Comparison of ENCODE assay signal across 19 cellular contexts in genomic region chr14:25122843-25123242, GRCh38.
DNase-seq lines count a peak whose midpoint lies in the region; ATAC-seq, FAIRE-seq and TF ChIP-seq lines count a peak whose summit lies in the region.
"Had no signal": no experiment of that assay in that cellular context is flagged by ENCODE, and none has a peak within 500 bp of the region (broad histone marks: within the 10 kb centered on the region; RNA-seq: fewer than 3 reads in every experiment).

No MANE protein-coding gene starts in this region.

- no peak overlapping the region for H3K4me2 ChIP-seq in A549
- H3K4me2 ChIP-seq in Karpas-422 (ENCODE audit: low read depth, low read length, poor library complexity, severe bottlenecking): peak overlapping the region; percentile 13
- no peak overlapping the region for H3K4me2 ChIP-seq in fibroblast of lung (ENCODE audit: extremely low read depth, insufficient read depth, low read length)
- H3K4me2 ChIP-seq: BLaER1, PC-9 had no signal

- no peak overlapping the region for H3K9ac ChIP-seq in Karpas-422 (ENCODE audit: low read length)
- no peak overlapping the region for H3K9ac ChIP-seq in fibroblast of lung (ENCODE audit: insufficient read depth, low read length)
- H3K9ac ChIP-seq: BLaER1 had no signal

- H3K27ac ChIP-seq in A549: peak overlapping the region; percentile 38 to 68; a peak in 4 of 6 replicates
- H3K27ac ChIP-seq in Karpas-422 (ENCODE audit: low read length): no peak overlapping the region
- peak overlapping the region; percentile 78 for H3K27ac ChIP-seq in fibroblast of lung (ENCODE audit: insufficient read depth, low read length)
- H3K27ac ChIP-seq in small intestine (ENCODE audit: low read depth in 1 of 2, low read length in 1 of 2): no peak overlapping the region
- H3K27ac ChIP-seq: BLaER1, PC-9 had no signal

- H3K4me1 ChIP-seq in A549 (peaks cover 15% of the 10 kb centered on the region), Karpas-422 (ENCODE audit: low read length) (peaks cover 12% of the 10 kb centered on the region), fibroblast of lung (ENCODE audit: control insufficient read depth, extremely low read depth, insufficient read depth, low read length) (peaks cover 14% of the 10 kb centered on the region), small intestine (ENCODE audit: control insufficient read depth in 2 of 2, insufficient read depth in 1 of 2, low read depth in 1 of 2, low read length in 1 of 2) (no peaks in the 10 kb centered on the region)
- H3K4me1 ChIP-seq: BLaER1 had no signal

- TF ChIP-seq CTCF in A549 (IDR thresholded peaks at IDR 0.05): no peak
- no peak for TF ChIP-seq CTCF in fibroblast of lung (conservative IDR thresholded peaks at IDR 0.05 in 1 of 2, IDR thresholded peaks at IDR 0.05 in 1 of 2; ENCODE audit: low read depth in 1 of 2, low read length in 2 of 2)

- no peak for TF ChIP-seq POLR2A in A549 (IDR thresholded peaks at IDR 0.05; ENCODE audit: low read length)

- H3K27me3 ChIP-seq in Karpas-422 (ENCODE audit: low read length): no peaks in the 10 kb centered on the region
- H3K27me3 ChIP-seq in fibroblast of lung (ENCODE audit: control insufficient read depth, insufficient read depth, low read length): no peaks in the 10 kb centered on the region
- no peaks in the 10 kb centered on the region for H3K27me3 ChIP-seq in small intestine (ENCODE audit: control insufficient read depth in 2 of 2, insufficient read depth in 2 of 2, low read length in 2 of 2)
- H3K27me3 ChIP-seq: BLaER1 had no signal

- H4K20me1 ChIP-seq in Karpas-422 (ENCODE audit: insufficient read depth, low read depth, low read length) (no peaks in the 10 kb centered on the region), fibroblast of lung (ENCODE audit: control insufficient read depth, extremely low read depth, insufficient read depth, low read length) (no peaks in the 10 kb centered on the region)
- H4K20me1 ChIP-seq: BLaER1 had no signal

- H3K79me2 ChIP-seq in Karpas-422 (ENCODE audit: low read length) (no peaks in the 10 kb centered on the region), fibroblast of lung (ENCODE audit: control insufficient read depth, insufficient read depth, low read length) (no peaks in the 10 kb centered on the region)

- H3K9me3 ChIP-seq in A549: no peaks in the 10 kb centered on the region
- peaks cover 23% of the 10 kb centered on the region for H3K9me3 ChIP-seq in Karpas-422 (ENCODE audit: low read length)
- H3K9me3 ChIP-seq in fibroblast of lung (ENCODE audit: control insufficient read depth, insufficient read depth, low read depth, low read length): no peaks in the 10 kb centered on the region
- no peaks in the 10 kb centered on the region for H3K9me3 ChIP-seq in small intestine (ENCODE audit: control insufficient read depth, low read depth)
- H3K9me3 ChIP-seq: BLaER1 had no signal

- CTCF ChIA-PET in A549 (lab: Yijun Ruan, JAX): interaction anchor here (0.9 to 2.3 kb wide), 2 partner anchors 10 to 12 kb away, joined by 3 to 13 read pairs; no protein-coding TSS in a partner anchor

- ATAC-seq in A549: no peak
- ATAC-seq in GM21360 (IDR thresholded peaks at IDR 0.05; ENCODE audit: unreplicated experiment): peak; percentile 47
- ATAC-seq: CD8-positive, alpha-beta T cell; K562 had no signal

- H3K4me3 ChIP-seq in A549: no peak overlapping the region
- H3K4me3 ChIP-seq in Karpas-422 (ENCODE audit: low read length): no peak overlapping the region
- H3K4me3 ChIP-seq in fibroblast of lung (replicated peaks in 1 of 4; ENCODE audit: control extremely low read depth in 1 of 4, insufficient read depth in 1 of 4, low read depth in 3 of 4, low read length in 4 of 4): no peak overlapping the region
- no peak overlapping the region for H3K4me3 ChIP-seq in small intestine (ENCODE audit: low read depth in 1 of 2, low read length in 2 of 2)
- H3K4me3 ChIP-seq: BLaER1, K562, PC-9 had no signal

- FAIRE-seq in A549 (lab: Jason Lieb, UNC): no peak
- no peak for FAIRE-seq in small intestine (lab: Jason Lieb, UNC)
- FAIRE-seq: D721Med, GM18507, H54, K562 had no signal

- no peak overlapping the region for H2AFZ ChIP-seq in Karpas-422 (ENCODE audit: low read length)
- no peak overlapping the region for H2AFZ ChIP-seq in fibroblast of lung (ENCODE audit: low read length)
- H2AFZ ChIP-seq: PC-9 had no signal

- no peaks in the 10 kb centered on the region for H3K9me2 ChIP-seq in Karpas-422 (replicated peaks; ENCODE audit: insufficient read depth, low read length)

- no peaks in the 10 kb centered on the region for H3K36me3 ChIP-seq in Karpas-422 (ENCODE audit: insufficient read depth, low read length)
- no peaks in the 10 kb centered on the region for H3K36me3 ChIP-seq in fibroblast of lung (ENCODE audit: control insufficient read depth, insufficient read depth, low read length)
- no peaks in the 10 kb centered on the region for H3K36me3 ChIP-seq in small intestine (ENCODE audit: control insufficient read depth in 2 of 2, insufficient read depth in 2 of 2, low read length in 2 of 2)
- H3K36me3 ChIP-seq: BLaER1 had no signal

- DNase-seq in A549 (ENCODE audit: low read depth in 1 of 2, low spot score in 1 of 2): no peak
- DNase-seq in Karpas-422: peak; percentile 48
- no peak for DNase-seq in fibroblast of lung (ENCODE audit: low read depth in 2 of 2)
- no peak for DNase-seq in small intestine
- no peak for DNase-seq in mesenteric fat pad (ENCODE audit: low spot score)
- no peak for DNase-seq in effector CD4-positive, alpha-beta T cell
- no peak for DNase-seq in activated effector memory CD4-positive, alpha-beta T cell treated with anti-CD3 and anti-CD28 coated beads, Interleukin-2, amount 50 U/mL, for 16 hours
- DNase-seq: CD8-positive, alpha-beta T cell; DMS79; NCI-H1436; NCI-H2081; NCI-H774; PC-9 had no signal

- no peak for TF ChIP-seq RAD21 in A549 (conservative IDR thresholded peaks at IDR 0.05 in 1 of 2, IDR thresholded peaks at IDR 0.05 in 1 of 2)

- 40% methylated on average over 3 of the region's 3 CpGs for WGBS in A549 (ENCODE audit: missing lambda C conversion rate)
- 66 to 83% (median 74%) methylated on average over 3 of the region's 3 CpGs for WGBS in small intestine, 3 donors

- TF ChIP-seq EP300 in A549 (IDR thresholded peaks at IDR 0.05): no peak

- POLR2A ChIA-PET in A549 (lab: Yijun Ruan, JAX): no interaction called here

TF ChIP-seq in A549, 52 proteins besides CTCF, POLR2A, EP300 and RAD21:
- TF ChIP-seq REST (IDR thresholded peaks at IDR 0.05) (no peak), CHD4 (IDR thresholded peaks at IDR 0.05; ENCODE audit: borderline replicate concordance) (no peak), MAFK (IDR thresholded peaks at IDR 0.05; ENCODE audit: partially characterized antibody) (no peak), JUN (IDR thresholded peaks at IDR 0.05) (no peak), CBX2 (IDR thresholded peaks at IDR 0.05; ENCODE audit: borderline replicate concordance, low read depth) (no peak), SMC3 (IDR thresholded peaks at IDR 0.05) (no peak), KDM1A (IDR thresholded peaks at IDR 0.05; ENCODE audit: low read depth) (no peak), ATOH8 (CRISPR knock-in tag; IDR thresholded peaks at IDR 0.05; ENCODE audit: low read depth) (no peak)
TF ChIP-seq in A549: peak in this region for 0.

Comparison
In these comparisons a context has a peak if more than half of its experiments do, and no peak if none do; other contexts are left out.
1. H3K27ac ChIP-seq: peak in A549 (2 of 2) and fibroblast of lung (single experiment); none in Karpas-422 (single experiment) and small intestine (0 of 2).